In the genomic region with DNA sequence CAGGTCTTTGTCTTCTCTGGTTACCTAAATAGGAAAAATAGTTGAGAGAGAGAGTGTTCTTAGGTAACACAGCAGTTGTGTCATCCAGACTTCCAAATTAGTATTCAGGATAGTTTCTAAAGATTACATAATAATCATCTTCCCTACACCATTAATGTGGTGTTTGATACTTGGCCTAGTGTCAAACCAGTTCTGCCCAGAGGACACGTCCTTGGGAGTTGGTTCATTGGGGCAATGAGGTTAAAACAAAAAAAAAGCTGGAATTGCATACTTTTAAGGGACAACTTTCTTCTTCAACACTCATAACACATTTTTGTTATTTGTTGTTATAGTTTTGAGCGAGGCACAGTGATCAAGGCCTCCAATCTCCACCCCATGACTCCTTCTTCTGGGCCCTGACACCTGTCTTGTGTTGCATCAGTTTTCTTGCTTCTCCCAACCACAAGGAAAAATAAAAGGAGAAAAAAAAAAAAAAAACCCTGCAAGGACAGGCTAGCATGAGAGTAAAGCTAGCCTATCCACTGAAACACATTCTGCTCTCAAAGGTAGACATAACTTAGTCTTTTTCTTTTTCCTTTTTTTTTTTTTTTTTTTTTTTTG, we compare ENCODE assay signal across 11 cellular contexts. TPM values are rescaled to one million over a fixed set of nuclear protein-coding genes. Genes with fewer than 3 reads are reported as not detected.
DNase-seq lines count a peak whose midpoint lies in the region; ATAC-seq and TF ChIP-seq lines count a peak whose summit lies in the region.
"Had no signal": no experiment of that assay in that cellular context is flagged by ENCODE, and none has a peak within 500 bp of the region (broad histone marks: within the 10 kb centered on the region; RNA-seq: fewer than 3 reads in every experiment).

No MANE protein-coding gene starts in this region.

- intact Hi-C loops in breast epithelium (cut with DNase I; ENCODE audit: low total_unique reads) = no loop called here
- intact Hi-C loops in CD14-positive monocyte (cut with micrococcal nuclease) = loop anchor here in 1 of 2 donors (5.0 kb wide), 1 partner anchor 78 kb away; a partner anchor contains a TSS

- no peak for TF ChIP-seq CTCF in breast epithelium (IDR thresholded peaks at IDR 0.05)
- no peak for TF ChIP-seq CTCF in CD14-positive monocyte (IDR thresholded peaks at IDR 0.05)

- H3K27me3 ChIP-seq in breast epithelium (no peaks in the 10 kb centered on the region), Karpas-422 (ENCODE audit: low read length) (no peaks in the 10 kb centered on the region)
- H3K27me3 ChIP-seq: BLaER1 had no signal

- no peaks in the 10 kb centered on the region for H3K27me3 Mint-ChIP-seq in activated naive CD4-positive, alpha-beta T cell treated with anti-CD3 and anti-CD28 coated beads, Interleukin-2, amount 10 ng/mL, durations not matched to agents 7 days and 5 days
- no peaks in the 10 kb centered on the region for H3K27me3 Mint-ChIP-seq in natural killer cell treated with Interleukin-12 subunit alpha and Interleukin-12 subunit beta and Interleukin-15 and Interleukin-18, amount 100 ng/mL, for 72 hours
- peaks cover 0 to 2% (median 0%) of the 10 kb centered on the region in 3 donors for H3K27me3 Mint-ChIP-seq in CD14-positive monocyte (ENCODE audit: low read depth in 3 of 3)

- H3K9me3 Mint-ChIP-seq in activated naive CD4-positive, alpha-beta T cell treated with anti-CD3 and anti-CD28 coated beads, Interleukin-2, amount 10 ng/mL, durations not matched to agents 7 days and 5 days = no peaks in the 10 kb centered on the region
- H3K9me3 Mint-ChIP-seq in natural killer cell treated with Interleukin-12 subunit alpha and Interleukin-12 subunit beta and Interleukin-15 and Interleukin-18, amount 100 ng/mL, for 72 hours = no peaks in the 10 kb centered on the region
- no peaks in the 10 kb centered on the region for H3K9me3 Mint-ChIP-seq in CD14-positive monocyte

- H3K4me3 ChIP-seq in breast epithelium = no peak overlapping the region
- no peak overlapping the region for H3K4me3 ChIP-seq in urinary bladder (ENCODE audit: low read depth, low read length)
- H3K4me3 ChIP-seq in Karpas-422 (ENCODE audit: low read length) = no peak overlapping the region
- H3K4me3 ChIP-seq: BLaER1 had no signal

- H3K4me1 ChIP-seq in breast epithelium (peaks cover 0 to 8% of the 10 kb centered on the region in 2 donors), urinary bladder (ENCODE audit: insufficient read depth) (peaks cover 2% of the 10 kb centered on the region), Karpas-422 (ENCODE audit: low read length) (peaks cover 5% of the 10 kb centered on the region; the same call in 1 of the 2 replicates)

- WGBS in urinary bladder = 74% methylated on average over 2 of the region's 2 CpGs

- no peak overlapping the region for H3K4me3 Mint-ChIP-seq in activated naive CD4-positive, alpha-beta T cell treated with anti-CD3 and anti-CD28 coated beads, Interleukin-2, amount 10 ng/mL, durations not matched to agents 7 days and 5 days
- no peak overlapping the region for H3K4me3 Mint-ChIP-seq in natural killer cell treated with Interleukin-12 subunit alpha and Interleukin-12 subunit beta and Interleukin-15 and Interleukin-18, amount 100 ng/mL, for 72 hours
- no peak overlapping the region for H3K4me3 Mint-ChIP-seq in CD14-positive monocyte

- CTCF ChIA-PET in activated naive CD4-positive, alpha-beta T cell treated with anti-CD3 and anti-CD28 coated beads, Interleukin-2, amount 10 ng/mL, durations not matched to agents 7 days and 5 days (lab: Charles Lee) = interaction anchor here (0.6 to 6.6 kb wide), 10 partner anchors 13 to 234 kb away, joined by 3 to 76 read pairs (median 4); a partner anchor contains a TSS

- H3K9me3 ChIP-seq in breast epithelium = no peaks in the 10 kb centered on the region
- H3K9me3 ChIP-seq in Karpas-422 (ENCODE audit: low read length) = no peaks in the 10 kb centered on the region
- H3K9me3 ChIP-seq: BLaER1 had no signal

- H3K36me3 Mint-ChIP-seq in activated naive CD4-positive, alpha-beta T cell treated with anti-CD3 and anti-CD28 coated beads, Interleukin-2, amount 10 ng/mL, durations not matched to agents 7 days and 5 days = peaks cover 69% of the 10 kb centered on the region
- no peaks in the 10 kb centered on the region for H3K36me3 Mint-ChIP-seq in natural killer cell treated with Interleukin-12 subunit alpha and Interleukin-12 subunit beta and Interleukin-15 and Interleukin-18, amount 100 ng/mL, for 72 hours
- H3K36me3 Mint-ChIP-seq in CD14-positive monocyte = peaks cover 58 to 65% of the 10 kb centered on the region in 2 donors

- H3K27ac ChIP-seq in breast epithelium (peak overlapping the region; percentile 87 to 93), urinary bladder (ENCODE audit: low read depth) (peak overlapping the region; percentile 55), Karpas-422 (ENCODE audit: low read length) (no peak overlapping the region)
- H3K27ac ChIP-seq: BLaER1 had no signal

- no peaks in the 10 kb centered on the region for H3K79me2 ChIP-seq in Karpas-422 (ENCODE audit: low read length)

- no peaks in the 10 kb centered on the region for H4K20me1 ChIP-seq in Karpas-422 (ENCODE audit: insufficient read depth, low read depth, low read length)
- H4K20me1 ChIP-seq: BLaER1 had no signal

- H3K4me2 ChIP-seq in Karpas-422 (ENCODE audit: low read depth, low read length, poor library complexity, severe bottlenecking) = no peak overlapping the region
- H3K4me2 ChIP-seq: BLaER1 had no signal

- DNase-seq in activated naive CD4-positive, alpha-beta T cell treated with anti-CD3 and anti-CD28 coated beads, Interleukin-2, amount 10 ng/mL, durations not matched to agents 7 days and 5 days = no peak
- no peak for DNase-seq in activated naive CD4-positive, alpha-beta T cell (lab: John Stamatoyannopoulos, UW)
- DNase-seq in breast epithelium (ENCODE audit: low spot score in 2 of 2) = no peak
- no peak for DNase-seq in natural killer cell treated with Interleukin-12 subunit alpha and Interleukin-12 subunit beta and Interleukin-15 and Interleukin-18, amount 100 ng/mL, for 72 hours (ENCODE audit: low spot score)
- DNase-seq in Karpas-422 = no peak
- DNase-seq in CD14-positive monocyte (ENCODE audit: low spot score) = no peak
- DNase-seq: foreskin melanocyte, NCI-H2029 treated with DMSO at 0.1 percent for 48 hours had no signal

- H3K9me2 ChIP-seq in Karpas-422 (replicated peaks; ENCODE audit: insufficient read depth, low read length) = no peaks in the 10 kb centered on the region

- peak overlapping the region; percentile 55 for H3K27ac Mint-ChIP-seq in activated naive CD4-positive, alpha-beta T cell treated with anti-CD3 and anti-CD28 coated beads, Interleukin-2, amount 10 ng/mL, durations not matched to agents 7 days and 5 days
- H3K27ac Mint-ChIP-seq in natural killer cell treated with Interleukin-12 subunit alpha and Interleukin-12 subunit beta and Interleukin-15 and Interleukin-18, amount 100 ng/mL, for 72 hours = peak overlapping the region; percentile 64 to 84
- H3K27ac Mint-ChIP-seq in CD14-positive monocyte = peak overlapping the region in 3 of 7 donors; percentile 54 to 85 (median 61)

- ATAC-seq in natural killer cell treated with Interleukin-12 subunit alpha and Interleukin-12 subunit beta and Interleukin-15 and Interleukin-18, amount 100 ng/mL, for 72 hours = no peak
- ATAC-seq in GM21515 (IDR thresholded peaks at IDR 0.05; ENCODE audit: unreplicated experiment) = no peak

- no peak overlapping the region for H3K9ac ChIP-seq in Karpas-422 (ENCODE audit: low read length)
- H3K9ac ChIP-seq: BLaER1 had no signal

- H2AFZ ChIP-seq in Karpas-422 (ENCODE audit: low read length) = no peak overlapping the region

- H3K4me1 Mint-ChIP-seq in activated naive CD4-positive, alpha-beta T cell treated with anti-CD3 and anti-CD28 coated beads, Interleukin-2, amount 10 ng/mL, durations not matched to agents 7 days and 5 days = peaks cover 38% of the 10 kb centered on the region
- peaks cover 10 to 21% of the 10 kb centered on the region in 2 donors for H3K4me1 Mint-ChIP-seq in natural killer cell treated with Interleukin-12 subunit alpha and Interleukin-12 subunit beta and Interleukin-15 and Interleukin-18, amount 100 ng/mL, for 72 hours (ENCODE audit: low read depth in 2 of 2)
- H3K4me1 Mint-ChIP-seq in CD14-positive monocyte = peaks cover 21% of the 10 kb centered on the region

- TF ChIP-seq POLR2A in breast epithelium (IDR thresholded peaks at IDR 0.05) = no peak

- H3K36me3 ChIP-seq in breast epithelium (no peaks in the 10 kb centered on the region), urinary bladder (ENCODE audit: insufficient read depth) (no peaks in the 10 kb centered on the region), Karpas-422 (ENCODE audit: insufficient read depth, low read length) (no peaks in the 10 kb centered on the region)

RNA-seq across cellular contexts. Expression of a gene that starts 28.8 kb away (rescaled TPM):
- total RNA-seq in breast epithelium (10 to 100 TPM; 23.8 to 31.2 (median 25.2) TPM), urinary bladder (18.3 TPM)
- total RNA-seq in natural killer cell treated with Interleukin-12 subunit alpha and Interleukin-12 subunit beta and Interleukin-15 and Interleukin-18, amount 100 ng/mL, for 72 hours = 10 to 100 TPM; 11.4 to 14.5 TPM
- polyA plus RNA-seq in urinary bladder (22.6 TPM), CD14-positive monocyte (10 to 100 TPM; 35.9 to 37.4 TPM)
- total RNA-seq in Karpas-422 (2014; rRNA removed; shearing (Covaris generic); ENCODE audit: low replicate concordance) = 35.0 and 38.6 TPM in 2 replicates

RNA-seq across cellular contexts. Expression of a gene that starts 33.8 kb away (rescaled TPM):
- total RNA-seq in breast epithelium = 10 to 100 TPM; 14.3 to 30.5 (median 14.7) TPM
- 1 to 10 TPM; 3.4 to 7.6 TPM for total RNA-seq in natural killer cell treated with Interleukin-12 subunit alpha and Interleukin-12 subunit beta and Interleukin-15 and Interleukin-18, amount 100 ng/mL, for 72 hours
- 56.9 TPM for total RNA-seq in urinary bladder
- polyA plus RNA-seq in urinary bladder = 29.6 TPM
- total RNA-seq in Karpas-422 (2014; rRNA removed; shearing (Covaris generic); ENCODE audit: low replicate concordance) = 0.07 and 0.22 TPM in 2 replicates
- under 1 TPM; 0.01 to 0.05 TPM for polyA plus RNA-seq in CD14-positive monocyte
